8 cellular contexts compared by ENCODE assay signal in genomic region chr1:22668840-22669239, GRCh38. TPM values are rescaled to one million over a fixed set of nuclear protein-coding genes. Genes with fewer than 3 reads are reported as not detected.
"Had no signal": no experiment of that assay in that cellular context is flagged by ENCODE, and none has a peak within 500 bp of the region (broad histone marks: within the 10 kb centered on the region; RNA-seq: fewer than 3 reads in every experiment).

No MANE protein-coding gene starts in this region.

RNA-seq across cellular contexts. Expression of gene C1QB, which starts 15.8 kb away (rescaled TPM):
- total RNA-seq: OCI-LY7, PC-3, PC-9, RPMI7951, SJCRH30, SJSA1, SK-MEL-5 had no signal
- polyA plus RNA-seq: SK-N-SH had no signal

RNA-seq across cellular contexts. Expression of gene C1QC, which starts 25.4 kb away (rescaled TPM):
- total RNA-seq: OCI-LY7, PC-3, PC-9, RPMI7951, SJCRH30, SJSA1, SK-MEL-5 had no signal
- polyA plus RNA-seq: SK-N-SH had no signal

RNA-seq across cellular contexts. Expression of gene C1QA, which starts 32.4 kb away (rescaled TPM):
- total RNA-seq: OCI-LY7, PC-3, PC-9, RPMI7951, SJSA1, SK-MEL-5 had no signal
- polyA plus RNA-seq: SK-N-SH had no signal
